Comparison of ENCODE assay signal across 13 cellular contexts in genomic region chr1:209416009-209416408, GRCh38.
A peak's percentile ranks its signal among the peaks of the same experiment; 100 is the strongest.
DNase-seq lines count a peak whose midpoint lies in the region; FAIRE-seq and TF ChIP-seq lines count a peak whose summit lies in the region.
"Had no signal": no experiment of that assay in that cellular context is flagged by ENCODE, and none has a peak within 500 bp of the region (broad histone marks: within the 10 kb centered on the region; RNA-seq: fewer than 3 reads in every experiment).

No MANE protein-coding gene starts in this region.

- FAIRE-seq in kidney (lab: Jason Lieb, UNC), result no peak

- H3K4me1 ChIP-seq in kidney (ENCODE audit: control insufficient read depth in 1 of 2, insufficient read depth in 1 of 2, low read depth in 1 of 2, low read length in 2 of 2), result no peaks in the 10 kb centered on the region
- H3K4me1 ChIP-seq: colonic mucosa had no signal

- no peaks in the 10 kb centered on the region for H3K9me3 ChIP-seq in WERI-Rb-1 (ENCODE audit: severe bottlenecking)
- no peaks in the 10 kb centered on the region for H3K9me3 ChIP-seq in kidney (ENCODE audit: control insufficient read depth in 1 of 2, low read length in 2 of 2)
- H3K9me3 ChIP-seq: colonic mucosa had no signal

- TF ChIP-seq CTCF in WERI-Rb-1 (IDR thresholded peaks at IDR 0.05; ENCODE audit: low read depth, low read length) (no peak), kidney (IDR thresholded peaks at IDR 0.05; ENCODE audit: borderline replicate concordance, extremely low read depth, insufficient read depth) (no peak)

- no peak overlapping the region for H3K27ac ChIP-seq in WERI-Rb-1
- no peak overlapping the region for H3K27ac ChIP-seq in kidney (ENCODE audit: low read depth in 2 of 2, low read length in 2 of 2)
- H3K27ac ChIP-seq: 22Rv1, colonic mucosa had no signal

- H3K27me3 ChIP-seq in WERI-Rb-1 (ENCODE audit: insufficient read depth, low read depth, severe bottlenecking), result peaks cover 50% of the 10 kb centered on the region
- H3K27me3 ChIP-seq: colonic mucosa had no signal

- no peak overlapping the region for H3K9ac ChIP-seq in kidney (ENCODE audit: low read length in 2 of 2)

- H3K4me3 ChIP-seq in WERI-Rb-1 (ENCODE audit: low read depth, low read length), result no peak overlapping the region
- H3K4me3 ChIP-seq in kidney (ENCODE audit: low read length in 2 of 2), result no peak overlapping the region
- H3K4me3 ChIP-seq: colonic mucosa had no signal

- H3K36me3 ChIP-seq in WERI-Rb-1, result no peaks in the 10 kb centered on the region
- H3K36me3 ChIP-seq in kidney (ENCODE audit: control insufficient read depth in 1 of 2, insufficient read depth in 2 of 2, low read length in 2 of 2), result no peaks in the 10 kb centered on the region
- H3K36me3 ChIP-seq: colonic mucosa had no signal

- DNase-seq in DMS 273 (lab: John Stamatoyannopoulos, UW; ENCODE audit: unreplicated experiment) (peak; percentile 36), DMS 273 treated with DMSO at 0.1 percent for 48 hours (lab: John Stamatoyannopoulos, UW) (no peak), WERI-Rb-1 (peak; percentile 28), kidney (peak; percentile 79), OCI-M2 (lab: John Stamatoyannopoulos, UW; ENCODE audit: unreplicated experiment) (no peak), occipital lobe (lab: John Stamatoyannopoulos, UW) (no peak), NCI-H1930 (lab: John Stamatoyannopoulos, UW) (no peak)
- no peak for DNase-seq in activated naive CD4-positive, alpha-beta T cell treated with anti-CD3 and anti-CD28 coated beads, Interleukin-2, amount 50 U/mL, for 16 hours
- DNase-seq: CD8-positive, alpha-beta memory T cell; colonic mucosa; naive thymus-derived CD4-positive, alpha-beta T cell; NCI-H226 had no signal

- intact Hi-C loops in kidney (cut with DNase I), result no loop called here

Comparison
In these comparisons a context has a peak if more than half of its experiments do, and no peak if none do; other contexts are left out.
1. DNase-seq: peak in DMS 273 (single experiment), WERI-Rb-1 (single experiment) and kidney (single experiment); none in DMS 273 treated with DMSO at 0.1 percent for 48 hours (single experiment), OCI-M2 (single experiment), occipital lobe (single experiment), NCI-H1930 (0 of 2) and activated naive CD4-positive, alpha-beta T cell treated with anti-CD3 and anti-CD28 coated beads, Interleukin-2, amount 50 U/mL, for 16 hours (single experiment).